ENCODE assay signal across 16 cellular contexts in genomic region chr15:98875309-98875708, GRCh38.
DNase-seq lines count a peak whose midpoint lies in the region; ATAC-seq, FAIRE-seq and TF ChIP-seq lines count a peak whose summit lies in the region.
"Had no signal": no experiment of that assay in that cellular context is flagged by ENCODE, and none has a peak within 500 bp of the region (broad histone marks: within the 10 kb centered on the region; RNA-seq: fewer than 3 reads in every experiment).

No MANE protein-coding gene starts in this region.

- peak overlapping the region; percentile 92 for H3K23ac ChIP-seq in IMR-90 (ENCODE audit: low read depth, low read length)

- peak overlapping the region; percentile 20; the same call in 1 of the 2 replicates for H3K9ac ChIP-seq in IMR-90 (ENCODE audit: low read depth, low read length)
- H3K9ac ChIP-seq in neural progenitor cell = no peak overlapping the region

- peaks cover 5% of the 10 kb centered on the region; the same call in 1 of the 2 replicates for H4K20me1 ChIP-seq in IMR-90 (ENCODE audit: insufficient read depth, low read length)
- peaks cover 84% of the 10 kb centered on the region for H4K20me1 ChIP-seq in neural progenitor cell (ENCODE audit: low read depth)

- H4K91ac ChIP-seq in IMR-90 (ENCODE audit: insufficient read depth, low read depth, low read length) = peak overlapping the region; percentile 64

- in situ Hi-C loops in IMR-90 (cut with MboI; ENCODE audit: low sequenced_read_pairs) = no loop called here

- no peaks in the 10 kb centered on the region for H3K27me3 ChIP-seq in IMR-90 (ENCODE audit: control insufficient read depth, insufficient read depth, low read length)
- H3K27me3 ChIP-seq in neural progenitor cell = no peaks in the 10 kb centered on the region
- H3K27me3 ChIP-seq: left lung had no signal

- peaks cover 96% of the 10 kb centered on the region for H3K4me1 ChIP-seq in A549
- peaks cover 34% of the 10 kb centered on the region for H3K4me1 ChIP-seq in IMR-90 (ENCODE audit: control insufficient read depth, insufficient read depth, low read length)
- H3K4me1 ChIP-seq in neural progenitor cell = peaks cover 50% of the 10 kb centered on the region

- peak overlapping the region; percentile 50 for H3K27ac Mint-ChIP-seq in dendritic cell treated with granulocyte-macrophage colony-stimulating factor and Interleukin-4, amounts not matched to agents 40 ng/mL and 50 ng/mL, for 4 days
- peak overlapping the region; percentile 80 for H3K27ac Mint-ChIP-seq in neural progenitor cell
- H3K27ac Mint-ChIP-seq in activated CD8-positive, alpha-beta T cell treated with anti-CD3 and anti-CD28 coated beads, Interleukin-2, amount 10 ng/mL, durations not matched to agents 7 days and 5 days = no peak overlapping the region
- H3K27ac Mint-ChIP-seq: activated naive CD8-positive, alpha-beta T cell treated with anti-CD3 and anti-CD28 coated beads for 36 hours had no signal

- H2BK5ac ChIP-seq in IMR-90 (ENCODE audit: low read depth, low read length, poor library complexity, severe bottlenecking) = peak overlapping the region; percentile 74

- H2AFZ ChIP-seq in IMR-90 (replicated peaks; ENCODE audit: low read length, poor library complexity) (no peak overlapping the region), neural progenitor cell (replicated peaks) (no peak overlapping the region)

- CTCF ChIA-PET in A549 (lab: Yijun Ruan, JAX) (interaction anchor here (0.9 to 6.6 kb wide), 8 partner anchors 9 to 198 kb away, joined by 3 to 97 read pairs (median 18); no protein-coding TSS in a partner anchor), IMR-90 (lab: Yijun Ruan, JAX) (no interaction called here)
- CTCF ChIA-PET in activated CD8-positive, alpha-beta T cell treated with anti-CD3 and anti-CD28 coated beads, Interleukin-2, amount 10 ng/mL, durations not matched to agents 7 days and 5 days (lab: Charles Lee) = no interaction called here

- H2AK9ac ChIP-seq in IMR-90 (replicated peaks; ENCODE audit: low read depth, low read length, poor library complexity) = no peak overlapping the region

- TF ChIP-seq RAD21 in A549 (conservative IDR thresholded peaks at IDR 0.05 in 1 of 2, IDR thresholded peaks at IDR 0.05 in 1 of 2) (no peak), IMR-90 (IDR thresholded peaks at IDR 0.05; ENCODE audit: low read length) (no peak)

- DNase-seq in A549 (ENCODE audit: low read depth in 1 of 2, low spot score in 1 of 2) (no peak), IMR-90 (peak; percentile 33), neural progenitor cell (ENCODE audit: low spot score) (no peak), NCI-H82 treated with DMSO at 0.1 percent for 48 hours (lab: John Stamatoyannopoulos, UW; ENCODE audit: unreplicated experiment) (no peak)
- no peak for DNase-seq in activated CD8-positive, alpha-beta T cell treated with anti-CD3 and anti-CD28 coated beads, Interleukin-2, amount 10 ng/mL, durations not matched to agents 7 days and 5 days
- DNase-seq: activated naive CD8-positive, alpha-beta T cell treated with anti-CD3 and anti-CD28 coated beads for 36 hours; DMS153; head of caudate nucleus; KBM-7; left lung; NCI-H1930; NCI-H774; SHP77 treated with DMSO at 0.1 percent for 48 hours had no signal

- H2BK20ac ChIP-seq in IMR-90 (ENCODE audit: low read depth, low read length) = peak overlapping the region; percentile 88

- FAIRE-seq in A549 (lab: Jason Lieb, UNC) = peak; percentile 81

- 37% methylated on average over 3 of the region's 3 CpGs for WGBS in A549 (ENCODE audit: missing lambda C conversion rate)
- WGBS in IMR-90 (ENCODE audit: extremely low coverage in 2 of 2, insufficient read length in 1 of 2), 2 experiments = no CpG with 5 or more reads among the region's 3 CpGs

- H3K27me3 Mint-ChIP-seq in dendritic cell treated with granulocyte-macrophage colony-stimulating factor and Interleukin-4, amounts not matched to agents 40 ng/mL and 50 ng/mL, for 4 days = no peaks in the 10 kb centered on the region
- H3K27me3 Mint-ChIP-seq in neural progenitor cell (ENCODE audit: insufficient read depth, low read depth) = no peaks in the 10 kb centered on the region
- no peaks in the 10 kb centered on the region for H3K27me3 Mint-ChIP-seq in activated CD8-positive, alpha-beta T cell treated with anti-CD3 and anti-CD28 coated beads, Interleukin-2, amount 10 ng/mL, durations not matched to agents 7 days and 5 days (ENCODE audit: low read depth)
- H3K27me3 Mint-ChIP-seq: activated naive CD8-positive, alpha-beta T cell treated with anti-CD3 and anti-CD28 coated beads for 36 hours had no signal

- TF ChIP-seq POLR2A in A549 (IDR thresholded peaks at IDR 0.05; ENCODE audit: low read length) = no peak
- TF ChIP-seq POLR2A in IMR-90 (IDR thresholded peaks at IDR 0.05; ENCODE audit: low read depth, low read length) = no peak

- no peak for ATAC-seq in A549
- ATAC-seq in IMR-90 (ENCODE audit: low read depth) = no peak
- ATAC-seq in GM18873 (IDR thresholded peaks at IDR 0.05; ENCODE audit: low FRiP score, unreplicated experiment) = no peak
- no peak for ATAC-seq in GM21576 (IDR thresholded peaks at IDR 0.05; ENCODE audit: unreplicated experiment)
- ATAC-seq in activated CD8-positive, alpha-beta T cell treated with anti-CD3 and anti-CD28 coated beads, Interleukin-2, amount 10 ng/mL, durations not matched to agents 7 days and 5 days = no peak

- H3K36me3 ChIP-seq in IMR-90 (ENCODE audit: control insufficient read depth, insufficient read depth, low read length) (no peaks in the 10 kb centered on the region), neural progenitor cell (no peaks in the 10 kb centered on the region)
- H3K36me3 ChIP-seq: left lung had no signal

- TF ChIP-seq CTCF in A549 (IDR thresholded peaks at IDR 0.05) = no peak
- TF ChIP-seq CTCF in IMR-90 (conservative IDR thresholded peaks at IDR 0.05; ENCODE audit: low read depth, low read length) = no peak
- no peak for TF ChIP-seq CTCF in neural progenitor cell (IDR thresholded peaks at IDR 0.05)

- dilution Hi-C loops in IMR-90 (cut with HindIII; ENCODE audit: low sequenced_read_pairs, unreplicated experiment) = no loop called here

- peaks cover 23 to 93% of the 10 kb centered on the region in 2 experiments for H3K79me1 ChIP-seq in IMR-90 (ENCODE audit: low read depth in 1 of 2, low read length in 2 of 2)

- no peak for TF ChIP-seq EP300 in A549 (IDR thresholded peaks at IDR 0.05)

- BruUV-seq in IMR-90 (replicated peaks; lab: Mats Ljungman, UMichigan) = no TSS peak

- peaks cover 16% of the 10 kb centered on the region for H3F3A ChIP-seq in neural progenitor cell (ENCODE audit: low read depth)

- POLR2A ChIA-PET in A549 (lab: Yijun Ruan, JAX) = interaction anchor here (1.4 to 4.4 kb wide), 5 partner anchors 11 to 184 kb away, joined by 5 to 61 read pairs (median 21); no protein-coding TSS in a partner anchor
- POLR2A ChIA-PET in IMR-90 (lab: Charles Lee; ENCODE audit: unreplicated experiment) = no interaction called here
- POLR2A ChIA-PET in activated CD8-positive, alpha-beta T cell treated with anti-CD3 and anti-CD28 coated beads, Interleukin-2, amount 10 ng/mL, durations not matched to agents 7 days and 5 days (lab: Charles Lee) = no interaction called here

- H3K4me1 Mint-ChIP-seq in dendritic cell treated with granulocyte-macrophage colony-stimulating factor and Interleukin-4, amounts not matched to agents 40 ng/mL and 50 ng/mL, for 4 days (ENCODE audit: low read depth) = peaks cover 52% of the 10 kb centered on the region
- peaks cover 65% of the 10 kb centered on the region for H3K4me1 Mint-ChIP-seq in neural progenitor cell
- H3K4me1 Mint-ChIP-seq in activated CD8-positive, alpha-beta T cell treated with anti-CD3 and anti-CD28 coated beads, Interleukin-2, amount 10 ng/mL, durations not matched to agents 7 days and 5 days (ENCODE audit: low read depth) = peaks cover 8% of the 10 kb centered on the region

- H3K4ac ChIP-seq in IMR-90 (ENCODE audit: low read depth, low read length) = peak overlapping the region; percentile 85

- H3K27ac ChIP-seq in A549 (peak overlapping the region; percentile 95 to 97), IMR-90 (ENCODE audit: insufficient read depth, low read length) (peak overlapping the region; percentile 82; the same call in 1 of the 2 replicates), neural progenitor cell (no peak overlapping the region)

- H3K4me3 ChIP-seq in A549 (peak overlapping the region; percentile 26; the same call in 1 of the 3 replicates), IMR-90 (ENCODE audit: insufficient read depth, low read depth, low read length) (no peak overlapping the region), neural progenitor cell (no peak overlapping the region)

- H3K4me3 Mint-ChIP-seq in dendritic cell treated with granulocyte-macrophage colony-stimulating factor and Interleukin-4, amounts not matched to agents 40 ng/mL and 50 ng/mL, for 4 days = no peak overlapping the region
- peak overlapping the region; percentile 39 for H3K4me3 Mint-ChIP-seq in neural progenitor cell
- no peak overlapping the region for H3K4me3 Mint-ChIP-seq in activated CD8-positive, alpha-beta T cell treated with anti-CD3 and anti-CD28 coated beads, Interleukin-2, amount 10 ng/mL, durations not matched to agents 7 days and 5 days
- H3K4me3 Mint-ChIP-seq: activated naive CD8-positive, alpha-beta T cell treated with anti-CD3 and anti-CD28 coated beads for 36 hours had no signal

- H2BK15ac ChIP-seq in IMR-90 (ENCODE audit: low read depth, low read length) = peak overlapping the region; percentile 64; the same call in 2 of the 3 replicates

- H2AK5ac ChIP-seq in IMR-90 (ENCODE audit: low read depth, low read length) = peak overlapping the region; percentile 77; the same call in 1 of the 2 replicates

- H4K8ac ChIP-seq in IMR-90 (ENCODE audit: low read depth in 2 of 2, low read length in 2 of 2) = peak overlapping the region in 1 of 2 experiments; percentile 73; a peak in 3 of 4 replicates

- peak overlapping the region; percentile 32; the same call in 1 of the 2 replicates for H3K56ac ChIP-seq in IMR-90 (ENCODE audit: extremely low read depth, insufficient read depth, low read length)

- H3K18ac ChIP-seq in IMR-90 (ENCODE audit: low read depth, low read length) = peak overlapping the region; percentile 92

- H3K9me3 Mint-ChIP-seq in dendritic cell treated with granulocyte-macrophage colony-stimulating factor and Interleukin-4, amounts not matched to agents 40 ng/mL and 50 ng/mL, for 4 days = peaks cover 9% of the 10 kb centered on the region
- peaks cover under 1% of the 10 kb centered on the region for H3K9me3 Mint-ChIP-seq in neural progenitor cell
- H3K9me3 Mint-ChIP-seq in activated CD8-positive, alpha-beta T cell treated with anti-CD3 and anti-CD28 coated beads, Interleukin-2, amount 10 ng/mL, durations not matched to agents 7 days and 5 days (ENCODE audit: insufficient read depth) = no peaks in the 10 kb centered on the region
- H3K9me3 Mint-ChIP-seq: activated naive CD8-positive, alpha-beta T cell treated with anti-CD3 and anti-CD28 coated beads for 36 hours had no signal

- H3K9me3 ChIP-seq in A549 (no peaks in the 10 kb centered on the region), IMR-90 (ENCODE audit: control insufficient read depth, insufficient read depth, low read length) (no peaks in the 10 kb centered on the region), neural progenitor cell (ENCODE audit: low read depth) (no peaks in the 10 kb centered on the region)
- H3K9me3 ChIP-seq: left lung had no signal

- peak overlapping the region; percentile 90; the same call in 1 of the 2 replicates for H4K5ac ChIP-seq in IMR-90 (ENCODE audit: low read depth, low read length)

- peak overlapping the region; percentile 84 for H2BK120ac ChIP-seq in IMR-90 (ENCODE audit: low read depth, low read length)

- peaks cover 6% of the 10 kb centered on the region for H3K36me3 Mint-ChIP-seq in dendritic cell treated with granulocyte-macrophage colony-stimulating factor and Interleukin-4, amounts not matched to agents 40 ng/mL and 50 ng/mL, for 4 days (ENCODE audit: low read depth)
- peaks cover 7% of the 10 kb centered on the region for H3K36me3 Mint-ChIP-seq in neural progenitor cell
- no peaks in the 10 kb centered on the region for H3K36me3 Mint-ChIP-seq in activated CD8-positive, alpha-beta T cell treated with anti-CD3 and anti-CD28 coated beads, Interleukin-2, amount 10 ng/mL, durations not matched to agents 7 days and 5 days (ENCODE audit: low read depth)

- H3K9me1 ChIP-seq in IMR-90 (ENCODE audit: insufficient read depth, low read length) = peaks cover 19% of the 10 kb centered on the region

- peak overlapping the region; percentile 65 for H3K14ac ChIP-seq in IMR-90 (replicated peaks; ENCODE audit: low read depth, low read length)

- H3K79me2 ChIP-seq in neural progenitor cell (ENCODE audit: low read depth) = peaks cover 99% of the 10 kb centered on the region

- peak overlapping the region; percentile 79 for H3K4me2 ChIP-seq in A549
- peak overlapping the region; percentile 59 for H3K4me2 ChIP-seq in IMR-90 (ENCODE audit: low read depth, low read length)
- H3K4me2 ChIP-seq in neural progenitor cell = peak overlapping the region; percentile 65

- intact Hi-C loops in IMR-90 (cut with micrococcal nuclease) = no loop called here
- intact Hi-C loops in dendritic cell treated with granulocyte-macrophage colony-stimulating factor and Interleukin-4, amounts not matched to agents 40 ng/mL and 50 ng/mL, for 4 days (cut with micrococcal nuclease) = no loop called here
